14 cellular contexts compared by ENCODE assay signal in genomic region chr6:53377793-53378192, GRCh38.
"Had no signal": no experiment of that assay in that cellular context is flagged by ENCODE, and none has a peak within 500 bp of the region (broad histone marks: within the 10 kb centered on the region; RNA-seq: fewer than 3 reads in every experiment).

No MANE protein-coding gene starts in this region.

- H3K36me3 ChIP-seq: gastroesophageal sphincter had no signal

- H3K9me3 ChIP-seq: gastroesophageal sphincter, SK-N-SH had no signal

- H3K4me3 ChIP-seq: gastroesophageal sphincter, skin epidermis had no signal

- ATAC-seq: activated CD8-positive, alpha-beta T cell treated with anti-CD3 and anti-CD28 coated beads for 36 hours; activated T-helper 17 cell treated with anti-CD3 and anti-CD28 coated beads, Interleukin-2, amount 50 U/mL, for 72 hours; gastroesophageal sphincter; natural killer cell treated with Interleukin-12 subunit alpha and Interleukin-12 subunit beta and Interleukin-15 and Interleukin-18, amount 100 ng/mL, for 72 hours had no signal

- DNase-seq: activated B cell treated with CpG ODN at 0.5 μM for 24 hours; activated CD4-positive, alpha-beta T cell treated with anti-CD3 and anti-CD28 coated beads, Interleukin-2, amount 10 ng/mL, durations not matched to agents 24 days and 14 days; activated CD8-positive, alpha-beta T cell treated with anti-CD3 and anti-CD28 coated beads for 36 hours; activated naive CD4-positive, alpha-beta T cell; activated naive CD8-positive, alpha-beta T cell treated with anti-CD3 and anti-CD28 coated beads for 36 hours; activated T-cell treated with anti-CD3 and anti-CD28 coated beads, Interleukin-2, amount 50 U/mL, for 1 hour; cortex of kidney; SK-N-SH; stimulated activated CD4-positive, alpha-beta T cell treated with anti-CD3 and anti-CD28 coated beads, Interleukin-15, amount 100 ng/mL, for 24 hours; stimulated activated CD4-positive, alpha-beta T cell treated with anti-CD3 and anti-CD28 coated beads, Interleukin-2, amount 100 ng/mL, for 48 hours had no signal

- H3K4me2 ChIP-seq: SK-N-SH had no signal

- H3K27me3 ChIP-seq: gastroesophageal sphincter had no signal

- H3K9ac ChIP-seq: SK-N-SH had no signal

- H3K4me1 ChIP-seq: gastroesophageal sphincter had no signal

- H3K27ac ChIP-seq: gastroesophageal sphincter, skin epidermis had no signal
